ENCODE assay signal across 5 cellular contexts in genomic region chr17:27753726-27754125, GRCh38. TPM values are rescaled to one million over a fixed set of nuclear protein-coding genes. Genes with fewer than 3 reads are reported as not detected.
"Had no signal": no experiment of that assay in that cellular context is flagged by ENCODE, and none has a peak within 500 bp of the region (broad histone marks: within the 10 kb centered on the region; RNA-seq: fewer than 3 reads in every experiment).

No MANE protein-coding gene starts in this region.

RNA-seq across cellular contexts. Expression of gene NOS2, which starts 46.6 kb away (rescaled TPM):
- total RNA-seq: activated B cell treated with CpG ODN at 0.5 μM for 24 hours; activated CD4-positive, alpha-beta T cell treated with anti-CD3 and anti-CD28 coated beads, Interleukin-2, amount 10 ng/mL, durations not matched to agents 24 days and 14 days; activated CD8-positive, alpha-beta T cell treated with anti-CD3 and anti-CD28 coated beads for 36 hours; activated naive CD4-positive, alpha-beta T cell treated with anti-CD3 and anti-CD28 coated beads, Interleukin-2, amount 50 U/mL, for 72 hours; activated T-helper 17 cell treated with anti-CD3 and anti-CD28 coated beads, Interleukin-2, amount 50 U/mL, for 72 hours had no signal
